ENCODE assay signal across 8 cellular contexts in genomic region chr5:132215329-132215728, GRCh38. TPM values are rescaled to one million over a fixed set of nuclear protein-coding genes. Genes with fewer than 3 reads are reported as not detected.
DNase-seq lines count a peak whose midpoint lies in the region; ATAC-seq and TF ChIP-seq lines count a peak whose summit lies in the region.

No MANE protein-coding gene starts in this region.

- H3K4me1 ChIP-seq in mucosa of descending colon (ENCODE audit: low read depth): no peaks in the 10 kb centered on the region

- H3K9me3 ChIP-seq in mucosa of descending colon: no peaks in the 10 kb centered on the region

- no peak for ATAC-seq in natural killer cell treated with Interleukin-12 subunit alpha and Interleukin-12 subunit beta and Interleukin-15 and Interleukin-18, amount 100 ng/mL, for 72 hours
- ATAC-seq in natural killer cell: no peak
- peak; percentile 83 for ATAC-seq in mucosa of descending colon
- ATAC-seq in HG03342 (IDR thresholded peaks at IDR 0.05; ENCODE audit: unreplicated experiment): no peak
- ATAC-seq in GM19467 (IDR thresholded peaks at IDR 0.05; ENCODE audit: unreplicated experiment): no peak

- no peak for TF ChIP-seq CTCF in natural killer cell (IDR thresholded peaks at IDR 0.05)
- TF ChIP-seq CTCF in mucosa of descending colon (IDR thresholded peaks at IDR 0.05): no peak

- H3K36me3 Mint-ChIP-seq in natural killer cell treated with Interleukin-12 subunit alpha and Interleukin-12 subunit beta and Interleukin-15 and Interleukin-18, amount 100 ng/mL, for 72 hours: no peaks in the 10 kb centered on the region
- no peaks in the 10 kb centered on the region for H3K36me3 Mint-ChIP-seq in natural killer cell
- peaks cover 6% of the 10 kb centered on the region for H3K36me3 Mint-ChIP-seq in T-helper 2 cell treated with Interferon-gamma antibody and Interleukin-4, amounts not matched to agents 5 μg/mL and 100 μg/mL, for 36 hours (ENCODE audit: low read depth)

- no peak overlapping the region for H3K4me3 Mint-ChIP-seq in natural killer cell treated with Interleukin-12 subunit alpha and Interleukin-12 subunit beta and Interleukin-15 and Interleukin-18, amount 100 ng/mL, for 72 hours
- H3K4me3 Mint-ChIP-seq in natural killer cell: no peak overlapping the region
- H3K4me3 Mint-ChIP-seq in T-helper 2 cell treated with Interferon-gamma antibody and Interleukin-4, amounts not matched to agents 5 μg/mL and 100 μg/mL, for 36 hours: no peak overlapping the region

- intact Hi-C loops in natural killer cell (cut with micrococcal nuclease) (no loop called here), mucosa of descending colon (cut with DNase I, micrococcal nuclease) (no loop called here)

- H3K27me3 Mint-ChIP-seq in natural killer cell treated with Interleukin-12 subunit alpha and Interleukin-12 subunit beta and Interleukin-15 and Interleukin-18, amount 100 ng/mL, for 72 hours: no peaks in the 10 kb centered on the region
- H3K27me3 Mint-ChIP-seq in natural killer cell (ENCODE audit: low read depth in 2 of 2): no peaks in the 10 kb centered on the region
- H3K27me3 Mint-ChIP-seq in T-helper 2 cell treated with Interferon-gamma antibody and Interleukin-4, amounts not matched to agents 5 μg/mL and 100 μg/mL, for 36 hours (ENCODE audit: low read depth): no peaks in the 10 kb centered on the region

- no peaks in the 10 kb centered on the region for H3K36me3 ChIP-seq in mucosa of descending colon (ENCODE audit: low read depth)

- no peak overlapping the region for H3K4me3 ChIP-seq in mucosa of descending colon

- peak; percentile 10 for DNase-seq in natural killer cell treated with Interleukin-12 subunit alpha and Interleukin-12 subunit beta and Interleukin-15 and Interleukin-18, amount 100 ng/mL, for 72 hours (ENCODE audit: low spot score)
- no peak for DNase-seq in natural killer cell
- peak; percentile 96 for DNase-seq in epidermal melanocyte (ENCODE audit: insufficient read length, low spot score)
- peak; percentile 70 to 86 (median 78) for DNase-seq in mucosa of descending colon
- DNase-seq in T-helper 2 cell treated with Interferon-gamma antibody and Interleukin-4, amounts not matched to agents 5 μg/mL and 100 μg/mL, for 36 hours (ENCODE audit: low spot score): no peak
- no peak for DNase-seq in NCI-H2107 (lab: John Stamatoyannopoulos, UW)

- H3K9me3 Mint-ChIP-seq in natural killer cell treated with Interleukin-12 subunit alpha and Interleukin-12 subunit beta and Interleukin-15 and Interleukin-18, amount 100 ng/mL, for 72 hours: no peaks in the 10 kb centered on the region
- H3K9me3 Mint-ChIP-seq in natural killer cell: no peaks in the 10 kb centered on the region
- no peaks in the 10 kb centered on the region for H3K9me3 Mint-ChIP-seq in T-helper 2 cell treated with Interferon-gamma antibody and Interleukin-4, amounts not matched to agents 5 μg/mL and 100 μg/mL, for 36 hours

- peak overlapping the region in 1 of 2 donors; percentile 37 for H3K27ac Mint-ChIP-seq in natural killer cell treated with Interleukin-12 subunit alpha and Interleukin-12 subunit beta and Interleukin-15 and Interleukin-18, amount 100 ng/mL, for 72 hours
- no peak overlapping the region for H3K27ac Mint-ChIP-seq in natural killer cell
- H3K27ac Mint-ChIP-seq in T-helper 2 cell treated with Interferon-gamma antibody and Interleukin-4, amounts not matched to agents 5 μg/mL and 100 μg/mL, for 36 hours: no peak overlapping the region

- H3K4me1 Mint-ChIP-seq in natural killer cell treated with Interleukin-12 subunit alpha and Interleukin-12 subunit beta and Interleukin-15 and Interleukin-18, amount 100 ng/mL, for 72 hours (ENCODE audit: low read depth in 2 of 2): no peaks in the 10 kb centered on the region
- no peaks in the 10 kb centered on the region for H3K4me1 Mint-ChIP-seq in natural killer cell
- no peaks in the 10 kb centered on the region for H3K4me1 Mint-ChIP-seq in T-helper 2 cell treated with Interferon-gamma antibody and Interleukin-4, amounts not matched to agents 5 μg/mL and 100 μg/mL, for 36 hours (ENCODE audit: low read depth)

RNA-seq across cellular contexts. Expression of gene P4HA2, which starts 12.3 kb away (rescaled TPM):
- total RNA-seq in natural killer cell treated with Interleukin-12 subunit alpha and Interleukin-12 subunit beta and Interleukin-15 and Interleukin-18, amount 100 ng/mL, for 72 hours: 10 to 100 TPM in 1 of 2 donors, 1 to 10 TPM in 1; 5.5 to 20.1 TPM
- total RNA-seq in natural killer cell (under 1 TPM in 1 of 3 donors, not detected in 2; 0.20 TPM), mucosa of descending colon (10 to 100 TPM; 47.0 to 65.0 (median 56.1) TPM)

RNA-seq across cellular contexts. Expression of gene PDLIM4, which starts 42.2 kb away (rescaled TPM):
- total RNA-seq in natural killer cell treated with Interleukin-12 subunit alpha and Interleukin-12 subunit beta and Interleukin-15 and Interleukin-18, amount 100 ng/mL, for 72 hours: not detected
- total RNA-seq in natural killer cell (not detected), mucosa of descending colon (10 to 100 TPM in 1 of 3 donors, 1 to 10 TPM in 2; 5.1 to 59.0 (median 5.6) TPM)

Comparison
In these comparisons a context has a peak if more than half of its experiments do, and no peak if none do; other contexts are left out.
1. DNase-seq: peak in natural killer cell treated with Interleukin-12 subunit alpha and Interleukin-12 subunit beta and Interleukin-15 and Interleukin-18, amount 100 ng/mL, for 72 hours (single experiment), epidermal melanocyte (single experiment) and mucosa of descending colon (3 of 3); none in natural killer cell (single experiment), T-helper 2 cell treated with Interferon-gamma antibody and Interleukin-4, amounts not matched to agents 5 μg/mL and 100 μg/mL, for 36 hours (single experiment) and NCI-H2107 (single experiment).
2. RNA of gene P4HA2, which starts 12.3 kb away (total RNA-seq): 47.0 to 65.0 TPM in mucosa of descending colon and 5.5 to 20.1 TPM in natural killer cell treated with Interleukin-12 subunit alpha and Interleukin-12 subunit beta and Interleukin-15 and Interleukin-18, amount 100 ng/mL, for 72 hours; 0.20 TPM in natural killer cell; every median in the first group is over 4 times any median in the second.
3. RNA of gene PDLIM4, which starts 42.2 kb away (total RNA-seq): 5.1 to 59.0 TPM in mucosa of descending colon; not detected in natural killer cell treated with Interleukin-12 subunit alpha and Interleukin-12 subunit beta and Interleukin-15 and Interleukin-18, amount 100 ng/mL, for 72 hours and not detected in natural killer cell; every median in the first group is over 4 times any median in the second.